ENCODE assay signal across 1 cellular context in the genomic region with DNA sequence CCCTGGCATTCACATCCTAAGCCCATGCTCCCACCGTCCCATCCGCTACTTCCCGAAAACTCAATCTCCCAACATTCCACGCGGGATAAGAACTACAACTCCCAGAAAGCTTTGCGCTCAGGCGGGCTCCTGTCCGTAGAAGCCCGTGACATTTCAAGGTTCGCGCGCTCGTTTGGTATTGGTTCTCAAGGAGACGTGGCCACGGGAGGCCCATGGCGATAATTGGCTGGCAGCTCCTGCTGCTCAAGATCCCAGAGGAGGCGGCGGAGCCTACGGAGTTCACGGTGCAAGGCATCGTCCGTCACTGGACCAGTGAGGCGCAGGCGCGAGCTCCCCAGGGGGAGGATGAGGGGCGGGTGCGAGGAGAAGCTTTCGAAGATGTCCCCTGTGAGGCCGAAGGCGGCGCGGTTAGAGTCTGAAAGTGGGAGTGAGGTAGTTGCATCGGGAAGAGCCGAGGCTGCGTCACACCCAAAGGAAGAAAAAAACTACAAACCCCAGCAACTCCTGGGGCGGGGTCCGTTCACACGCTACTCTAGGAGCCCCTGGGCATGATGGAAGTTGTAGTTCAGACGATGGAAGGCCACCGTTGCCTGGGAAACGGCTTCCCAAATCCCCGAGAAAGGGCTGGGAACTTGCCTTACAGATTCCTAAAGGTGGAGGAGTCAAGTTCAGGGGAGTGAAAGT.
TF ChIP-seq lines count a peak whose summit lies in the region.

No MANE protein-coding gene starts in this region.

TF ChIP-seq in HepG2, 621 proteins besides CTCF, POLR2A, EP300 and RAD21 (continued from another document and continues in another):
- TF ChIP-seq, protein P1, sequence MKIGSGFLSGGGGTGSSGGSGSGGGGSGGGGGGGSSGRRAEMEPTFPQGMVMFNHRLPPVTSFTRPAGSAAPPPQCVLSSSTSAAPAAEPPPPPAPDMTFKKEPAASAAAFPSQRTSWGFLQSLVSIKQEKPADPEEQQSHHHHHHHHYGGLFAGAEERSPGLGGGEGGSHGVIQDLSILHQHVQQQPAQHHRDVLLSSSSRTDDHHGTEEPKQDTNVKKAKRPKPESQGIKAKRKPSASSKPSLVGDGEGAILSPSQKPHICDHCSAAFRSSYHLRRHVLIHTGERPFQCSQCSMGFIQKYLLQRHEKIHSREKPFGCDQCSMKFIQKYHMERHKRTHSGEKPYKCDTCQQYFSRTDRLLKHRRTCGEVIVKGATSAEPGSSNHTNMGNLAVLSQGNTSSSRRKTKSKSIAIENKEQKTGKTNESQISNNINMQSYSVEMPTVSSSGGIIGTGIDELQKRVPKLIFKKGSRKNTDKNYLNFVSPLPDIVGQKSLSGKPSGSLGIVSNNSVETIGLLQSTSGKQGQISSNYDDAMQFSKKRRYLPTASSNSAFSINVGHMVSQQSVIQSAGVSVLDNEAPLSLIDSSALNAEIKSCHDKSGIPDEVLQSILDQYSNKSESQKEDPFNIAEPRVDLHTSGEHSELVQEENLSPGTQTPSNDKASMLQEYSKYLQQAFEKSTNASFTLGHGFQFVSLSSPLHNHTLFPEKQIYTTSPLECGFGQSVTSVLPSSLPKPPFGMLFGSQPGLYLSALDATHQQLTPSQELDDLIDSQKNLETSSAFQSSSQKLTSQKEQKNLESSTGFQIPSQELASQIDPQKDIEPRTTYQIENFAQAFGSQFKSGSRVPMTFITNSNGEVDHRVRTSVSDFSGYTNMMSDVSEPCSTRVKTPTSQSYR (CRISPR knock-in tag; IDR thresholded peaks at IDR 0.05; ENCODE audit: borderline replicate concordance) = no peak
- TF ChIP-seq ZNF558 (CRISPR knock-in tag; IDR thresholded peaks at IDR 0.05; ENCODE audit: borderline replicate concordance) (no peak), ZNF564 (CRISPR knock-in tag; IDR thresholded peaks at IDR 0.05) (no peak), ZNF713 (CRISPR knock-in tag; IDR thresholded peaks at IDR 0.05) (no peak), GPN1 (CRISPR knock-in tag; IDR thresholded peaks at IDR 0.05; ENCODE audit: borderline replicate concordance) (no peak), MBD4 (IDR thresholded peaks at IDR 0.05; ENCODE audit: borderline replicate concordance, low read length) (no peak), ZNF878 (CRISPR knock-in tag; IDR thresholded peaks at IDR 0.05) (no peak), ZNF274 (CRISPR knock-in tag; IDR thresholded peaks at IDR 0.05) (0 out of 2 replicates have a peak, but pooled peaks have one; percentile 53), ARID2 (CRISPR knock-in tag; IDR thresholded peaks at IDR 0.05; ENCODE audit: borderline replicate concordance) (no peak), NBN (conservative IDR thresholded peaks at IDR 0.05) (no peak), YEATS4 (CRISPR knock-in tag; IDR thresholded peaks at IDR 0.05; ENCODE audit: borderline replicate concordance) (no peak), KLF12 (CRISPR knock-in tag; IDR thresholded peaks at IDR 0.05; ENCODE audit: borderline replicate concordance) (no peak), BRCA1 (CRISPR knock-in tag; IDR thresholded peaks at IDR 0.05) (no peak), KDM2A (CRISPR knock-in tag; IDR thresholded peaks at IDR 0.05; ENCODE audit: borderline replicate concordance, low read depth) (peak; percentile 58; the same call in 1 of the 2 replicates), HNF4G (IDR thresholded peaks at IDR 0.05; ENCODE audit: borderline replicate concordance, low read depth, low read length) (no peak), HNF4G (CRISPR knock-in tag; IDR thresholded peaks at IDR 0.05; ENCODE audit: borderline replicate concordance, low read depth) (no peak), HMG20B (CRISPR knock-in tag; conservative IDR thresholded peaks at IDR 0.05) (no peak), RCOR2 (CRISPR knock-in tag; IDR thresholded peaks at IDR 0.05) (no peak), MAFG (CRISPR knock-in tag; IDR thresholded peaks at IDR 0.05) (no peak)
- TF ChIP-seq, protein P2, sequence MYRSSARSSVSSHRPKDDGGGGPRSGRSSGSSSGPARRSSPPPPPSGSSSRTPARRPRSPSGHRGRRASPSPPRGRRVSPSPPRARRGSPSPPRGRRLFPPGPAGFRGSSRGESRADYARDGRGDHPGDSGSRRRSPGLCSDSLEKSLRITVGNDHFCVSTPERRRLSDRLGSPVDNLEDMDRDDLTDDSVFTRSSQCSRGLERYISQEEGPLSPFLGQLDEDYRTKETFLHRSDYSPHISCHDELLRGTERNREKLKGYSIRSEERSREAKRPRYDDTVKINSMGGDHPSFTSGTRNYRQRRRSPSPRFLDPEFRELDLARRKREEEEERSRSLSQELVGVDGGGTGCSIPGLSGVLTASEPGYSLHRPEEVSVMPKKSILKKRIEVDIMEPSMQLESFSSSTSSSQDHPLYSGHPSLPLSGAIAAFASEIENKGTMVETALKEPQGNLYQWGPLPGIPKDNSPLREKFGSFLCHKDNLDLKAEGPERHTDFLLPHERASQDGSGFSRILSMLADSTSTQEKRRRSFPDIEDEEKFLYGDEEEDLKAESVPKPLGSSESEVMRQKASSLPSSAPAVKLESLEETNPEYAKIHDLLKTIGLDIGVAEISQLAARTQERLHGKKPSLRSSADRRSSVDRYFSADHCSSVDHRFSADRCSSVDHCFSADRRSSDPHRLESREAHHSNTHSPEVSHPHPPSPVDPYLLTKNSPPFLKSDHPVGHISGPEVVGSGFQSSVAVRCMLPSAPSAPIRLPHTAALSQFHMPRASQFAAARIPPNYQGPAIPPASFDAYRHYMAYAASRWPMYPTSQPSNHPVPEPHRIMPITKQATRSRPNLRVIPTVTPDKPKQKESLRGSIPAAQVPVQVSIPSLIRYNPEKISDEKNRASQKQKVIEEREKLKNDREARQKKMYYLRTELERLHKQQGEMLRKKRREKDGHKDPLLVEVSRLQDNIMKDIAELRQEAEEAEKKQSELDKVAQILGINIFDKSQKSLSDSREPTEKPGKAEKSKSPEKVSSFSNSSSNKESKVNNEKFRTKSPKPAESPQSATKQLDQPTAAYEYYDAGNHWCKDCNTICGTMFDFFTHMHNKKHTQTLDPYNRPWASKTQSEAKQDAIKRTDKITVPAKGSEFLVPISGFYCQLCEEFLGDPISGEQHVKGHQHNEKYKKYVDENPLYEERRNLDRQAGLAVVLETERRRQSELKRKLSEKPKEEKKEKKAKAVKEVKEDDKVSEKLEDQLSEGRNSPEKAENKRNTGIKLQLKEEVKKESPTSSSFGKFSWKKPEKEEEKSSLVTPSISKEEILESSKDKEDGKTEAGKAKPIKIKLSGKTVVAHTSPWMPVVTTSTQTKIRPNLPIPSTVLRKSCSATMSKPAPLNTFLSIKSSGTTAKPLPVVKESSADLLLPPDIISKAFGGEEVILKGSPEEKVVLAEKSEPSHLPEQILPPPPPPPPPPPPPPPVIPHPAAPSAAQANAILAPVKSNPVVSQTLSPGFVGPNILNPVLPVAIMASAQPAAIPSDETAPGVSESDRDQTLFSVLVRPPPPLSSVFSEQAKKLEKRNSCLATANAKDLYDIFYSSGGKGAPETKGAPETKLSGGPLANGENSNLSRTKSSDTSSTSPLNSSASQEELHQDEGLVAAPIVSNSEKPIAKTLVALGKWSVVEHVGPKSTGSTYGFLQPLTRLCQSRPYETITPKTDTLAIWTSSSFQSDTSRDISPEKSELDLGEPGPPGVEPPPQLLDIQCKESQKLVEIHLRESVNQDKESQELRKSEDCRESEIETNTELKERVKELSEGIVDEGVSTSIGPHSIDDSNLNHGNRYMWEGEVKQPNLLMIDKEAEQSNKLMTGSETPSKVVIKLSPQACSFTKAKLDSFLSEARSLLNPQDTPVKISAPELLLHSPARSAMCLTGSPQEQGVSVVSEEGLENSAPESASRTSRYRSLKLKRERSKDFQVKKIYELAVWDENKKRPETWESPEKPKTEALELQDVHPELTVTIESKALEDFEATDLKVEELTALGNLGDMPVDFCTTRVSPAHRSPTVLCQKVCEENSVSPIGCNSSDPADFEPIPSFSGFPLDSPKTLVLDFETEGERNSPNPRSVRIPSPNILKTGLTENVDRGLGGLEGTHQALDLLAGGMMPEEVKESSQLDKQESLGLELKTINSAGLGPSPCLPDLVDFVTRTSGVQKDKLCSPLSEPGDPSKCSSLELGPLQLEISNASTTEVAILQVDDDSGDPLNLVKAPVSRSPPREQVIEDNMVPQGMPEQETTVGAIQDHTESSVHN (CRISPR knock-in tag; IDR thresholded peaks at IDR 0.05) = no peak
- TF ChIP-seq, protein P3, sequence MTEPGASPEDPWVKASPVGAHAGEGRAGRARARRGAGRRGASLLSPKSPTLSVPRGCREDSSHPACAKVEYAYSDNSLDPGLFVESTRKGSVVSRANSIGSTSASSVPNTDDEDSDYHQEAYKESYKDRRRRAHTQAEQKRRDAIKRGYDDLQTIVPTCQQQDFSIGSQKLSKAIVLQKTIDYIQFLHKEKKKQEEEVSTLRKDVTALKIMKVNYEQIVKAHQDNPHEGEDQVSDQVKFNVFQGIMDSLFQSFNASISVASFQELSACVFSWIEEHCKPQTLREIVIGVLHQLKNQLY (CRISPR knock-in tag; IDR thresholded peaks at IDR 0.05) = no peak
- TF ChIP-seq, protein P4, sequence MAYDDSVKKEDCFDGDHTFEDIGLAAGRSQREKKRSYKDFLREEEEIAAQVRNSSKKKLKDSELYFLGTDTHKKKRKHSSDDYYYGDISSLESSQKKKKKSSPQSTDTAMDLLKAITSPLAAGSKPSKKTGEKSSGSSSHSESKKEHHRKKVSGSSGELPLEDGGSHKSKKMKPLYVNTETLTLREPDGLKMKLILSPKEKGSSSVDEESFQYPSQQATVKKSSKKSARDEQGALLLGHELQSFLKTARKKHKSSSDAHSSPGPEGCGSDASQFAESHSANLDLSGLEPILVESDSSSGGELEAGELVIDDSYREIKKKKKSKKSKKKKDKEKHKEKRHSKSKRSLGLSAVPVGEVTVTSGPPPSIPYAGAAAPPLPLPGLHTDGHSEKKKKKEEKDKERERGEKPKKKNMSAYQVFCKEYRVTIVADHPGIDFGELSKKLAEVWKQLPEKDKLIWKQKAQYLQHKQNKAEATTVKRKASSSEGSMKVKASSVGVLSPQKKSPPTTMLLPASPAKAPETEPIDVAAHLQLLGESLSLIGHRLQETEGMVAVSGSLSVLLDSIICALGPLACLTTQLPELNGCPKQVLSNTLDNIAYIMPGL (CRISPR knock-in tag; IDR thresholded peaks at IDR 0.05; ENCODE audit: borderline replicate concordance in 1 of 2, low read depth in 1 of 2) = 0 out of 4 replicates have a peak, but pooled peaks of 1 of the 2 experiments have one; percentile 13
- TF ChIP-seq, protein P5, sequence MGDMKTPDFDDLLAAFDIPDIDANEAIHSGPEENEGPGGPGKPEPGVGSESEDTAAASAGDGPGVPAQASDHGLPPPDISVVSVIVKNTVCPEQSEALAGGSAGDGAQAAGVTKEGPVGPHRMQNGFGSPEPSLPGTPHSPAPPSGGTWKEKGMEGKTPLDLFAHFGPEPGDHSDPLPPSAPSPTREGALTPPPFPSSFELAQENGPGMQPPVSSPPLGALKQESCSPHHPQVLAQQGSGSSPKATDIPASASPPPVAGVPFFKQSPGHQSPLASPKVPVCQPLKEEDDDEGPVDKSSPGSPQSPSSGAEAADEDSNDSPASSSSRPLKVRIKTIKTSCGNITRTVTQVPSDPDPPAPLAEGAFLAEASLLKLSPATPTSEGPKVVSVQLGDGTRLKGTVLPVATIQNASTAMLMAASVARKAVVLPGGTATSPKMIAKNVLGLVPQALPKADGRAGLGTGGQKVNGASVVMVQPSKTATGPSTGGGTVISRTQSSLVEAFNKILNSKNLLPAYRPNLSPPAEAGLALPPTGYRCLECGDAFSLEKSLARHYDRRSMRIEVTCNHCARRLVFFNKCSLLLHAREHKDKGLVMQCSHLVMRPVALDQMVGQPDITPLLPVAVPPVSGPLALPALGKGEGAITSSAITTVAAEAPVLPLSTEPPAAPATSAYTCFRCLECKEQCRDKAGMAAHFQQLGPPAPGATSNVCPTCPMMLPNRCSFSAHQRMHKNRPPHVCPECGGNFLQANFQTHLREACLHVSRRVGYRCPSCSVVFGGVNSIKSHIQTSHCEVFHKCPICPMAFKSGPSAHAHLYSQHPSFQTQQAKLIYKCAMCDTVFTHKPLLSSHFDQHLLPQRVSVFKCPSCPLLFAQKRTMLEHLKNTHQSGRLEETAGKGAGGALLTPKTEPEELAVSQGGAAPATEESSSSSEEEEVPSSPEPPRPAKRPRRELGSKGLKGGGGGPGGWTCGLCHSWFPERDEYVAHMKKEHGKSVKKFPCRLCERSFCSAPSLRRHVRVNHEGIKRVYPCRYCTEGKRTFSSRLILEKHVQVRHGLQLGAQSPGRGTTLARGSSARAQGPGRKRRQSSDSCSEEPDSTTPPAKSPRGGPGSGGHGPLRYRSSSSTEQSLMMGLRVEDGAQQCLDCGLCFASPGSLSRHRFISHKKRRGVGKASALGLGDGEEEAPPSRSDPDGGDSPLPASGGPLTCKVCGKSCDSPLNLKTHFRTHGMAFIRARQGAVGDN (CRISPR knock-in tag; IDR thresholded peaks at IDR 0.05) = peak; percentile 79
- TF ChIP-seq, protein P6, sequence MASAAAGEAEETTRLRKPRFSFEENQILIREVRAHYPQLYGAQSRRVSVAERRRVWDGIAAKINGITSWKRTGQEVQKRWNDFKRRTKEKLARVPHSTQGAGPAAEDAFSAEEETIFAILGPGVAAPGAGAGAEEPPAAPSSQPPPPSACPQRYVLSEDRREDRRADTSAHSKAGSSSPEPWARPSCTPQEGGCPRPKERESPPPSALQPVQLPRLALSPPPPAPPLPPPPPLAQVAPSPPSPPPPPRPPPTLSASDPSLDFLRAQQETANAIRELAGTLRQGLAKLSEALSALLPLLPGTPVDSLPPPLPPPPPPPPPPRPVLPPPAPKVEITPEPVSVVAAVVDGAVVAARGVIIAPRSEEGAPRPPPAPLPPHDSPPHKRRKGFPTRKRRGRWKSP (CRISPR knock-in tag; IDR thresholded peaks at IDR 0.05) = no peak
- TF ChIP-seq, protein P7, sequence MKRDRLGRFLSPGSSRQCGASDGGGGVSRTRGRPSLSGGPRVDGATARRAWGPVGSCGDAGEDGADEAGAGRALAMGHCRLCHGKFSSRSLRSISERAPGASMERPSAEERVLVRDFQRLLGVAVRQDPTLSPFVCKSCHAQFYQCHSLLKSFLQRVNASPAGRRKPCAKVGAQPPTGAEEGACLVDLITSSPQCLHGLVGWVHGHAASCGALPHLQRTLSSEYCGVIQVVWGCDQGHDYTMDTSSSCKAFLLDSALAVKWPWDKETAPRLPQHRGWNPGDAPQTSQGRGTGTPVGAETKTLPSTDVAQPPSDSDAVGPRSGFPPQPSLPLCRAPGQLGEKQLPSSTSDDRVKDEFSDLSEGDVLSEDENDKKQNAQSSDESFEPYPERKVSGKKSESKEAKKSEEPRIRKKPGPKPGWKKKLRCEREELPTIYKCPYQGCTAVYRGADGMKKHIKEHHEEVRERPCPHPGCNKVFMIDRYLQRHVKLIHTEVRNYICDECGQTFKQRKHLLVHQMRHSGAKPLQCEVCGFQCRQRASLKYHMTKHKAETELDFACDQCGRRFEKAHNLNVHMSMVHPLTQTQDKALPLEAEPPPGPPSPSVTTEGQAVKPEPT (CRISPR knock-in tag; IDR thresholded peaks at IDR 0.05; ENCODE audit: low read depth) = no peak
- TF ChIP-seq, protein P8, sequence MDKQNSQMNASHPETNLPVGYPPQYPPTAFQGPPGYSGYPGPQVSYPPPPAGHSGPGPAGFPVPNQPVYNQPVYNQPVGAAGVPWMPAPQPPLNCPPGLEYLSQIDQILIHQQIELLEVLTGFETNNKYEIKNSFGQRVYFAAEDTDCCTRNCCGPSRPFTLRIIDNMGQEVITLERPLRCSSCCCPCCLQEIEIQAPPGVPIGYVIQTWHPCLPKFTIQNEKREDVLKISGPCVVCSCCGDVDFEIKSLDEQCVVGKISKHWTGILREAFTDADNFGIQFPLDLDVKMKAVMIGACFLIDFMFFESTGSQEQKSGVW (CRISPR knock-in tag; IDR thresholded peaks at IDR 0.05; ENCODE audit: borderline replicate concordance) = no peak
